Comparison of ENCODE assay signal across 8 cellular contexts in the genomic region with DNA sequence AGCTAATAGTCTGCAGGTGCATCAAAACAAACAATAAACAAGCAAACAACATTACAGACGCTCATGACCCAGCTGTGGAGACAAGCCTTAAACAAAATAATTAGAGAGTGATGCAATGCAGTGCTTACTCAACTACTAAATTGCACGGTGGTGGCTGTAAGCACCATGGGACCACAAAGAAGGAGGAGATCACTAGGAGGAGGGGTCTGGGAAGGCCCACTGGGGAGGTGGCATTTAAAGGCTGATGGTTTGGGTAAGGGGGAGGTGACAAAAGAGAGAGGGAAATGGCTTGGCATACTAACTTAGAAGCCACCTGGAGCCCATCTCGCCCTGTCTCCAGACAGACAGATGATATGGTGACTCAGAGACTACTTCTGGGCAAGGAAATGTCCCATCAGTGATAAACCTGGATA.
DNase-seq lines count a peak whose midpoint lies in the region; ATAC-seq and TF ChIP-seq lines count a peak whose summit lies in the region.

No MANE protein-coding gene starts in this region.

- peak; percentile 82 for DNase-seq in activated effector memory CD4-positive, alpha-beta T cell treated with anti-CD3 and anti-CD28 coated beads, Interleukin-2, amount 50 U/mL, for 16 hours
- DNase-seq in activated effector memory CD4-positive, alpha-beta T cell treated with Interleukin-2 at 50 U/mL for 16 hours: no peak
- DNase-seq in activated CD4-positive, alpha-beta T cell treated with anti-CD3 and anti-CD28 coated beads for 48 hours: peak; percentile 66
- DNase-seq in foreskin keratinocyte (peak in 1 of 2 donors; percentile 59), foreskin melanocyte (no peak)
- DNase-seq in stimulated activated CD4-positive, alpha-beta T cell treated with anti-CD3 and anti-CD28 coated beads, Interleukin-4, amount 100 ng/mL, for 24 hours: peak; percentile 69

- peaks cover 37% of the 10 kb centered on the region for H3K4me1 ChIP-seq in foreskin keratinocyte

- peak overlapping the region; percentile 87 for H3K27ac ChIP-seq in foreskin keratinocyte

- ATAC-seq in foreskin keratinocyte: peak; percentile 23
- ATAC-seq in GM21526 (IDR thresholded peaks at IDR 0.05; ENCODE audit: low FRiP score, unreplicated experiment): no peak
- no peak for ATAC-seq in GM18868 (IDR thresholded peaks at IDR 0.05; ENCODE audit: unreplicated experiment)

- H3K27me3 ChIP-seq in foreskin keratinocyte: no peaks in the 10 kb centered on the region

- TF ChIP-seq CTCF in foreskin keratinocyte (conservative IDR thresholded peaks at IDR 0.05): no peak

Comparison
In these comparisons a context has a peak if more than half of its experiments do, and no peak if none do; other contexts are left out.
1. DNase-seq: peak in activated effector memory CD4-positive, alpha-beta T cell treated with anti-CD3 and anti-CD28 coated beads, Interleukin-2, amount 50 U/mL, for 16 hours (single experiment), activated CD4-positive, alpha-beta T cell treated with anti-CD3 and anti-CD28 coated beads for 48 hours (single experiment) and stimulated activated CD4-positive, alpha-beta T cell treated with anti-CD3 and anti-CD28 coated beads, Interleukin-4, amount 100 ng/mL, for 24 hours (single experiment); none in activated effector memory CD4-positive, alpha-beta T cell treated with Interleukin-2 at 50 U/mL for 16 hours (single experiment) and foreskin melanocyte (single experiment).